Comparison of ENCODE assay signal across 1 cellular context in the genomic region with DNA sequence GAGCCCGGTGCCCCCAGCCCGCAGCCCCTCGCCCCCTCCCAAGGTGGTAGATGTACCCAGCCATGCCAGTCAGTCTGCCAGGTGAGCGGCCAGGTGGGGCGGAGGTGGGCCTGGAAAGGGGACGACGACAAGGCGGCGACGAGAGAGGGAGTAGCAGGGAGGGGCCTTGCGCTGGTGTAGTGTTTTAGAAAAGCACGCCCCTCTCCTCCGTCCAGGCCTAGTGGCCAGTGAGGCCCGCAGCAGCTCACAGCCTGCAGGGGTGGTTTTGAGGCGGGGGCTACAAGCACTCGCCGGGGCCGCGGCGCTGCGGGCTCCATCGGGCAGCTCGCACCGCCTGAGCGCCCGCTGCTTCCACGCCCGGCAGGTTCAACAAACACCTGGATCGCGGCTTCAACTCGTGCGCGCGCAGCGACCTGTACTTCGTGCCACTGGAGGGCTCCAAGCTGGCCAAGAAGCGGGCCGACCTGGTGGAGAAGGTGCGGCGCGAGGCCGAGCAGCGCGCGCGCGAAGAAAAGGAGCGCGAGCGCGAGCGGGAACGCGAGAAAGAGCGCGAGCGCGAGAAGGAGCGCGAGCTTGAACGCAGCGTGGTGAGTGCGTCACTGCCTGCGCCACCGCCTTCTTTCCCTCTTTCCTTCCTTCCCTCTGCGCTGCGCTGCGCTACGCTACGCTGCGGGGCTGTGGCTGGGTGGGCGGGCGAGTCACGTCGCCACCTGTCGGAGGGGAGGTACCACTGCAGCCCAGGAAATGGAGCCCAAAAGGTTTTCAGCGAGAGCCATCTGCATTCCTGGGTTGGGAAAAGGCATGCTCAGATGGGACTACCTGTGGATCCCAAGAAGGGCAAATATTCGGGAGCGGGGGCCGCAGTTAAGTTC.
TF ChIP-seq lines count a peak whose summit lies in the region.

No MANE protein-coding gene starts in this region.

TF ChIP-seq in K562, 482 proteins besides CTCF, POLR2A, EP300 and RAD21 (continued from another document and continues in another):
- TF ChIP-seq, protein P1, sequence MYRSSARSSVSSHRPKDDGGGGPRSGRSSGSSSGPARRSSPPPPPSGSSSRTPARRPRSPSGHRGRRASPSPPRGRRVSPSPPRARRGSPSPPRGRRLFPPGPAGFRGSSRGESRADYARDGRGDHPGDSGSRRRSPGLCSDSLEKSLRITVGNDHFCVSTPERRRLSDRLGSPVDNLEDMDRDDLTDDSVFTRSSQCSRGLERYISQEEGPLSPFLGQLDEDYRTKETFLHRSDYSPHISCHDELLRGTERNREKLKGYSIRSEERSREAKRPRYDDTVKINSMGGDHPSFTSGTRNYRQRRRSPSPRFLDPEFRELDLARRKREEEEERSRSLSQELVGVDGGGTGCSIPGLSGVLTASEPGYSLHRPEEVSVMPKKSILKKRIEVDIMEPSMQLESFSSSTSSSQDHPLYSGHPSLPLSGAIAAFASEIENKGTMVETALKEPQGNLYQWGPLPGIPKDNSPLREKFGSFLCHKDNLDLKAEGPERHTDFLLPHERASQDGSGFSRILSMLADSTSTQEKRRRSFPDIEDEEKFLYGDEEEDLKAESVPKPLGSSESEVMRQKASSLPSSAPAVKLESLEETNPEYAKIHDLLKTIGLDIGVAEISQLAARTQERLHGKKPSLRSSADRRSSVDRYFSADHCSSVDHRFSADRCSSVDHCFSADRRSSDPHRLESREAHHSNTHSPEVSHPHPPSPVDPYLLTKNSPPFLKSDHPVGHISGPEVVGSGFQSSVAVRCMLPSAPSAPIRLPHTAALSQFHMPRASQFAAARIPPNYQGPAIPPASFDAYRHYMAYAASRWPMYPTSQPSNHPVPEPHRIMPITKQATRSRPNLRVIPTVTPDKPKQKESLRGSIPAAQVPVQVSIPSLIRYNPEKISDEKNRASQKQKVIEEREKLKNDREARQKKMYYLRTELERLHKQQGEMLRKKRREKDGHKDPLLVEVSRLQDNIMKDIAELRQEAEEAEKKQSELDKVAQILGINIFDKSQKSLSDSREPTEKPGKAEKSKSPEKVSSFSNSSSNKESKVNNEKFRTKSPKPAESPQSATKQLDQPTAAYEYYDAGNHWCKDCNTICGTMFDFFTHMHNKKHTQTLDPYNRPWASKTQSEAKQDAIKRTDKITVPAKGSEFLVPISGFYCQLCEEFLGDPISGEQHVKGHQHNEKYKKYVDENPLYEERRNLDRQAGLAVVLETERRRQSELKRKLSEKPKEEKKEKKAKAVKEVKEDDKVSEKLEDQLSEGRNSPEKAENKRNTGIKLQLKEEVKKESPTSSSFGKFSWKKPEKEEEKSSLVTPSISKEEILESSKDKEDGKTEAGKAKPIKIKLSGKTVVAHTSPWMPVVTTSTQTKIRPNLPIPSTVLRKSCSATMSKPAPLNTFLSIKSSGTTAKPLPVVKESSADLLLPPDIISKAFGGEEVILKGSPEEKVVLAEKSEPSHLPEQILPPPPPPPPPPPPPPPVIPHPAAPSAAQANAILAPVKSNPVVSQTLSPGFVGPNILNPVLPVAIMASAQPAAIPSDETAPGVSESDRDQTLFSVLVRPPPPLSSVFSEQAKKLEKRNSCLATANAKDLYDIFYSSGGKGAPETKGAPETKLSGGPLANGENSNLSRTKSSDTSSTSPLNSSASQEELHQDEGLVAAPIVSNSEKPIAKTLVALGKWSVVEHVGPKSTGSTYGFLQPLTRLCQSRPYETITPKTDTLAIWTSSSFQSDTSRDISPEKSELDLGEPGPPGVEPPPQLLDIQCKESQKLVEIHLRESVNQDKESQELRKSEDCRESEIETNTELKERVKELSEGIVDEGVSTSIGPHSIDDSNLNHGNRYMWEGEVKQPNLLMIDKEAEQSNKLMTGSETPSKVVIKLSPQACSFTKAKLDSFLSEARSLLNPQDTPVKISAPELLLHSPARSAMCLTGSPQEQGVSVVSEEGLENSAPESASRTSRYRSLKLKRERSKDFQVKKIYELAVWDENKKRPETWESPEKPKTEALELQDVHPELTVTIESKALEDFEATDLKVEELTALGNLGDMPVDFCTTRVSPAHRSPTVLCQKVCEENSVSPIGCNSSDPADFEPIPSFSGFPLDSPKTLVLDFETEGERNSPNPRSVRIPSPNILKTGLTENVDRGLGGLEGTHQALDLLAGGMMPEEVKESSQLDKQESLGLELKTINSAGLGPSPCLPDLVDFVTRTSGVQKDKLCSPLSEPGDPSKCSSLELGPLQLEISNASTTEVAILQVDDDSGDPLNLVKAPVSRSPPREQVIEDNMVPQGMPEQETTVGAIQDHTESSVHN (IDR thresholded peaks at IDR 0.05; ENCODE audit: borderline replicate concordance in 1 of 2, low read depth in 1 of 2): no peak
- TF ChIP-seq ZNF507 (tag; conservative IDR thresholded peaks at IDR 0.05) (no peak), CCNT2 (IDR thresholded peaks at IDR 0.05; ENCODE audit: borderline replicate concordance, extremely low read depth, insufficient read length, low read depth, low read length) (peak; percentile 57), RHOXF2B (CRISPR knock-in tag; conservative IDR thresholded peaks at IDR 0.05) (no peak), TFAM (CRISPR knock-in tag; conservative IDR thresholded peaks at IDR 0.05) (no peak), E2F3 (CRISPR knock-in tag; IDR thresholded peaks at IDR 0.05) (no peak), HDAC1 (IDR thresholded peaks at IDR 0.05) (no peak), GABPB1 (CRISPR knock-in tag; IDR thresholded peaks at IDR 0.05) (peak; percentile 82), CREM (IDR thresholded peaks at IDR 0.05; ENCODE audit: low read depth) (peak; percentile 99), RBFOX2 (IDR thresholded peaks at IDR 0.05; ENCODE audit: low read depth, low read length) (peak; percentile 91), ZNF212 (CRISPR knock-in tag; IDR thresholded peaks at IDR 0.05) (no peak), TEAD2 (tag; IDR thresholded peaks at IDR 0.05) (no peak), ZNF695 (CRISPR knock-in tag; IDR thresholded peaks at IDR 0.05) (no peak), SAFB (IDR thresholded peaks at IDR 0.05; ENCODE audit: borderline replicate concordance, low read depth, low read length) (peak; percentile 84), ADNP (tag; IDR thresholded peaks at IDR 0.05) (no peak), BRD4 (IDR thresholded peaks at IDR 0.05) (no peak; the same call in 1 of the 2 replicates), MEF2A (IDR thresholded peaks at IDR 0.05; ENCODE audit: control insufficient read depth, low read depth, low read length) (no peak), MTA2 (IDR thresholded peaks at IDR 0.05; ENCODE audit: low read depth) (no peak), TEAD1 (CRISPR knock-in tag; IDR thresholded peaks at IDR 0.05) (peak in 1 of 2 experiments; percentile 5; a peak in 1 of 4 replicates), ZSCAN29 (IDR thresholded peaks at IDR 0.05) (no peak), PHF21A (IDR thresholded peaks at IDR 0.05; ENCODE audit: borderline replicate concordance, low read depth) (no peak), TAF15 (IDR thresholded peaks at IDR 0.05; ENCODE audit: low read depth, low read length) (no peak)
- TF ChIP-seq, protein P2, sequence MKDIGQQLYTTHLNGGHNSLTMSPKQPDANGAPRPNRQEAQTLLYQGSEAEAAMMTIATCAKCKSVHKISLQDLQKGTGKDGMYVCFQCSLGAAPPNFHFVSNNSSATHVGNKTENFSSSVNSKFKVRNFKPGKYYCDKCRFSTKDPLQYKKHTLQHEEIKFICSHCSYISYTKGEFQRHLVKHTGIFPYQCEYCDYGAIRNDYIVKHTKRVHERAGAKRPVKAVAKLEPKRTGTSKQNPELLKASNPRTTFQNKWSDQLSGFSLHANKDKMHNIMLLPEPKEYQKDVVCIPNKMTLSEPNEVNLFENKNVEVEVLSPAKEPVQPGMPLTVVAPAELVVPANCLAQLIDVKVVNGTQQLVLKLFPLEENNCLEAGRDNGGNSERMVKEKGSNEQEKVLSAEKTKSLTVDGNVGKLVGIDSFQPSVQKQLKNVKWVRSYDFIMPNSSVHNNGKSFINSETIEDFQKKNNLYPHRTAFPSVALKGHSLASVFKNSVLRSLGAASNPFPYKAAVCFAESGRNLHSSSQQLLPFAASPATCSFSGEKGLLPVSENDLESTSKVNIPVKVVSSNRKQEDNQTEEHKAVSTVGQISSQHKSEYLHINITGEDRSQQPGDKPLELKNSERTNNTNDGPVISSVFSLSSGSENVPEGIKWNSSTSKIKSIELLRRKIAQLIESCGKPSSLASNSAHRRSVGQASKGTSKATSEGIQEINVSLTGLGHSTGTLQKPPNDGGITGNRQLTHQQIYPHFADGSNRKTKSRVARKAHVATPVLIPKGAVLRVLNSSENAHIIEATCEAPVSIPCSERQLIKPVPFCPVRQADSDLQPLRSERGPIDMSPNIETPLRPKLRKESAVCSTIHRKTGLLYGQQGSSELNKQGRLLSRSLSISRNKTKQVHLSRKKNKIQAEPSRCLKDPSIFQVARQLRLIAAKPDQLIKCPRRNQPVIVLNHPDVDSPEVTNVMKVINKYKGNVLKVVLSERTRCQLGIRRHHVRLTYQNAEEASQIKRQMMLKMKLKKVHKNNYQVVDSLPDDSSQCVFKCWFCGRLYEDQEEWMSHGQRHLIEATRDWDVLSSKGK (CRISPR knock-in tag; IDR thresholded peaks at IDR 0.05): no peak
- TF ChIP-seq, protein P3, sequence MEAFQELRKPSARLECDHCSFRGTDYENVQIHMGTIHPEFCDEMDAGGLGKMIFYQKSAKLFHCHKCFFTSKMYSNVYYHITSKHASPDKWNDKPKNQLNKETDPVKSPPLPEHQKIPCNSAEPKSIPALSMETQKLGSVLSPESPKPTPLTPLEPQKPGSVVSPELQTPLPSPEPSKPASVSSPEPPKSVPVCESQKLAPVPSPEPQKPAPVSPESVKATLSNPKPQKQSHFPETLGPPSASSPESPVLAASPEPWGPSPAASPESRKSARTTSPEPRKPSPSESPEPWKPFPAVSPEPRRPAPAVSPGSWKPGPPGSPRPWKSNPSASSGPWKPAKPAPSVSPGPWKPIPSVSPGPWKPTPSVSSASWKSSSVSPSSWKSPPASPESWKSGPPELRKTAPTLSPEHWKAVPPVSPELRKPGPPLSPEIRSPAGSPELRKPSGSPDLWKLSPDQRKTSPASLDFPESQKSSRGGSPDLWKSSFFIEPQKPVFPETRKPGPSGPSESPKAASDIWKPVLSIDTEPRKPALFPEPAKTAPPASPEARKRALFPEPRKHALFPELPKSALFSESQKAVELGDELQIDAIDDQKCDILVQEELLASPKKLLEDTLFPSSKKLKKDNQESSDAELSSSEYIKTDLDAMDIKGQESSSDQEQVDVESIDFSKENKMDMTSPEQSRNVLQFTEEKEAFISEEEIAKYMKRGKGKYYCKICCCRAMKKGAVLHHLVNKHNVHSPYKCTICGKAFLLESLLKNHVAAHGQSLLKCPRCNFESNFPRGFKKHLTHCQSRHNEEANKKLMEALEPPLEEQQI (IDR thresholded peaks at IDR 0.05): no peak
- TF ChIP-seq, protein P4, sequence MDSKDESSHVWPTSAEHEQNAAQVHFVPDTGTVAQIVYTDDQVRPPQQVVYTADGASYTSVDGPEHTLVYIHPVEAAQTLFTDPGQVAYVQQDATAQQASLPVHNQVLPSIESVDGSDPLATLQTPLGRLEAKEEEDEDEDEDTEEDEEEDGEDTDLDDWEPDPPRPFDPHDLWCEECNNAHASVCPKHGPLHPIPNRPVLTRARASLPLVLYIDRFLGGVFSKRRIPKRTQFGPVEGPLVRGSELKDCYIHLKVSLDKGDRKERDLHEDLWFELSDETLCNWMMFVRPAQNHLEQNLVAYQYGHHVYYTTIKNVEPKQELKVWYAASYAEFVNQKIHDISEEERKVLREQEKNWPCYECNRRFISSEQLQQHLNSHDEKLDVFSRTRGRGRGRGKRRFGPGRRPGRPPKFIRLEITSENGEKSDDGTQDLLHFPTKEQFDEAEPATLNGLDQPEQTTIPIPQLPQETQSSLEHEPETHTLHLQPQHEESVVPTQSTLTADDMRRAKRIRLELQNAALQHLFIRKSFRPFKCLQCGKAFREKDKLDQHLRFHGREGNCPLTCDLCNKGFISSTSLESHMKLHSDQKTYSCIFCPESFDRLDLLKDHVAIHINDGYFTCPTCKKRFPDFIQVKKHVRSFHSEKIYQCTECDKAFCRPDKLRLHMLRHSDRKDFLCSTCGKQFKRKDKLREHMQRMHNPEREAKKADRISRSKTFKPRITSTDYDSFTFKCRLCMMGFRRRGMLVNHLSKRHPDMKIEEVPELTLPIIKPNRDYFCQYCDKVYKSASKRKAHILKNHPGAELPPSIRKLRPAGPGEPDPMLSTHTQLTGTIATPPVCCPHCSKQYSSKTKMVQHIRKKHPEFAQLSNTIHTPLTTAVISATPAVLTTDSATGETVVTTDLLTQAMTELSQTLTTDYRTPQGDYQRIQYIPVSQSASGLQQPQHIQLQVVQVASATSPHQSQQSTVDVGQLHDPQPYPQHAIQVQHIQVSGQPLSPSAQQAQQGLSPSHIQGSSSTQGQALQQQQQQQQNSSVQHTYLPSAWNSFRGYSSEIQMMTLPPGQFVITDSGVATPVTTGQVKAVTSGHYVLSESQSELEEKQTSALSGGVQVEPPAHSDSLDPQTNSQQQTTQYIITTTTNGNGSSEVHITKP (IDR thresholded peaks at IDR 0.05; ENCODE audit: partially characterized antibody): no peak
- TF ChIP-seq, protein P5, sequence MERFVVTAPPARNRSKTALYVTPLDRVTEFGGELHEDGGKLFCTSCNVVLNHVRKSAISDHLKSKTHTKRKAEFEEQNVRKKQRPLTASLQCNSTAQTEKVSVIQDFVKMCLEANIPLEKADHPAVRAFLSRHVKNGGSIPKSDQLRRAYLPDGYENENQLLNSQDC (CRISPR knock-in tag; IDR thresholded peaks at IDR 0.05): no peak
- TF ChIP-seq, protein P6, sequence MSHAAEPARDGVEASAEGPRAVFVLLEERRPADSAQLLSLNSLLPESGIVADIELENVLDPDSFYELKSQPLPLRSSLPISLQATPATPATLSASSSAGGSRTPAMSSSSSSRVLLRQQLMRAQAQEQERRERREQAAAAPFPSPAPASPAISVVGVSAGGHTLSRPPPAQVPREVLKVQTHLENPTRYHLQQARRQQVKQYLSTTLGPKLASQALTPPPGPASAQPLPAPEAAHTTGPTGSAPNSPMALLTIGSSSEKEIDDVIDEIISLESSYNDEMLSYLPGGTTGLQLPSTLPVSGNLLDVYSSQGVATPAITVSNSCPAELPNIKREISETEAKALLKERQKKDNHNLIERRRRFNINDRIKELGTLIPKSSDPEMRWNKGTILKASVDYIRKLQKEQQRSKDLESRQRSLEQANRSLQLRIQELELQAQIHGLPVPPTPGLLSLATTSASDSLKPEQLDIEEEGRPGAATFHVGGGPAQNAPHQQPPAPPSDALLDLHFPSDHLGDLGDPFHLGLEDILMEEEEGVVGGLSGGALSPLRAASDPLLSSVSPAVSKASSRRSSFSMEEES (CRISPR knock-in tag; IDR thresholded peaks at IDR 0.05): no peak
- TF ChIP-seq, protein P7, sequence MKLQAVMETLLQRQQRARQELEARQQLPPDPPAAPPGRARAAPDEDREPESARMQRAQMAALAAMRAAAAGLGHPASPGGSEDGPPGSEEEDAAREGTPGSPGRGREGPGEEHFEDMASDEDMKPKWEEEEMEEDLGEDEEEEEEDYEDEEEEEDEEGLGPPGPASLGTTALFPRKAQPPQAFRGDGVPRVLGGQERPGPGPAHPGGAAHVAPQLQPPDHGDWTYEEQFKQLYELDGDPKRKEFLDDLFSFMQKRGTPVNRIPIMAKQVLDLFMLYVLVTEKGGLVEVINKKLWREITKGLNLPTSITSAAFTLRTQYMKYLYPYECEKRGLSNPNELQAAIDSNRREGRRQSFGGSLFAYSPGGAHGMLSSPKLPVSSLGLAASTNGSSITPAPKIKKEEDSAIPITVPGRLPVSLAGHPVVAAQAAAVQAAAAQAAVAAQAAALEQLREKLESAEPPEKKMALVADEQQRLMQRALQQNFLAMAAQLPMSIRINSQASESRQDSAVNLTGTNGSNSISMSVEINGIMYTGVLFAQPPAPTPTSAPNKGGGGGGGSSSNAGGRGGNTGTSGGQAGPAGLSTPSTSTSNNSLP (IDR thresholded peaks at IDR 0.05; ENCODE audit: borderline replicate concordance, low read depth, low read length): no peak
